8 cellular contexts compared by ENCODE assay signal in genomic region chr16:2016407-2016922, GRCh38. TPM values are rescaled to one million over a fixed set of nuclear protein-coding genes. Genes with fewer than 3 reads are reported as not detected.
DNase-seq lines count a peak whose midpoint lies in the region; ATAC-seq, FAIRE-seq and TF ChIP-seq lines count a peak whose summit lies in the region.

No MANE protein-coding gene starts in this region.

- peak; percentile 49 for TF ChIP-seq CTCF in LNCAP (IDR thresholded peaks at IDR 0.05)
- TF ChIP-seq CTCF in colonic mucosa (IDR thresholded peaks at IDR 0.05) = no peak
- TF ChIP-seq CTCF in osteoblast (IDR thresholded peaks at IDR 0.05; ENCODE audit: extremely low read depth, low read depth, low read length) = peak; percentile 41

- peaks cover 10% of the 10 kb centered on the region for H3K4me1 ChIP-seq in colonic mucosa
- no peaks in the 10 kb centered on the region for H3K4me1 ChIP-seq in osteoblast (ENCODE audit: insufficient read depth, low read length)

- peaks cover 23% of the 10 kb centered on the region for H3K27me3 ChIP-seq in colonic mucosa
- H3K27me3 ChIP-seq in osteoblast (ENCODE audit: insufficient read depth, low read length) = peaks cover 19% of the 10 kb centered on the region

- H3K9me3 ChIP-seq in colonic mucosa (no peaks in the 10 kb centered on the region), osteoblast (ENCODE audit: low read depth, low read length) (no peaks in the 10 kb centered on the region)

- DNase-seq in SKM-1 treated with dmso at 0.1 percent for 144 hours (lab: John Stamatoyannopoulos, UW; ENCODE audit: unreplicated experiment) = peak; percentile 2
- DNase-seq in SKM-1 (lab: John Stamatoyannopoulos, UW; ENCODE audit: unreplicated experiment) = no peak
- DNase-seq in colonic mucosa = no peak
- DNase-seq in osteoblast (ENCODE audit: insufficient read length, low spot score, missing footprints) = no peak
- no peak for DNase-seq in stimulated activated CD4-positive, alpha-beta T cell treated with anti-CD3 and anti-CD28 coated beads, Interleukin-15, amount 100 ng/mL, for 24 hours
- DNase-seq in RCC 7860 (ENCODE audit: low spot score) = no peak

- H3K9ac ChIP-seq in colonic mucosa (ENCODE audit: low read depth in 2 of 2, low read length in 2 of 2) = no peak overlapping the region

- H3K79me2 ChIP-seq in osteoblast (ENCODE audit: insufficient read depth, low read length) = no peaks in the 10 kb centered on the region

- intact Hi-C loops in colonic mucosa (cut with DNase I) = no loop called here

- no peaks in the 10 kb centered on the region for H3K36me3 ChIP-seq in colonic mucosa
- no peaks in the 10 kb centered on the region for H3K36me3 ChIP-seq in osteoblast (ENCODE audit: insufficient read depth, low read length)

- H3K27ac ChIP-seq in colonic mucosa = peak overlapping the region; percentile 72
- no peak overlapping the region for H3K27ac ChIP-seq in osteoblast (ENCODE audit: low read depth, low read length)

- no peaks in the 10 kb centered on the region for H4K20me1 ChIP-seq in osteoblast (ENCODE audit: insufficient read depth, low read length)

- no peak for ATAC-seq in GM18861 (IDR thresholded peaks at IDR 0.05; ENCODE audit: unreplicated experiment)

- no peak overlapping the region for H3K4me2 ChIP-seq in osteoblast (ENCODE audit: insufficient read depth, low read length)

- FAIRE-seq in RCC 7860 (lab: Jason Lieb, UNC) = no peak

- H2AFZ ChIP-seq in osteoblast (ENCODE audit: low read length) = no peak overlapping the region

- H3K4me3 ChIP-seq in colonic mucosa (no peak overlapping the region), osteoblast (ENCODE audit: insufficient read depth, low read length) (no peak overlapping the region)

RNA-seq across cellular contexts. Expression of gene NPW, which starts 3.1 kb away (rescaled TPM):
- total RNA-seq in colonic mucosa (1 to 10 TPM; 3.5 to 3.8 TPM), osteoblast (not detected in 2 replicates)

RNA-seq across cellular contexts. Expression of gene ZNF598, which starts 6.8 kb away (rescaled TPM):
- total RNA-seq in colonic mucosa (10 to 100 TPM; 45.4 to 64.3 TPM), osteoblast (17.7 and 21.0 TPM in 2 replicates)

RNA-seq across cellular contexts. Expression of gene NHERF2, which starts 10.2 kb away (rescaled TPM):
- 10 to 100 TPM; 64.0 to 77.9 TPM for total RNA-seq in colonic mucosa
- total RNA-seq in osteoblast = 26.8 and 33.7 TPM in 2 replicates

RNA-seq across cellular contexts. Expression of gene SYNGR3, which starts 26.7 kb away (rescaled TPM):
- total RNA-seq in colonic mucosa (1 to 10 TPM; 1.5 to 1.9 TPM), osteoblast (under 0.01 and 0.59 TPM in 2 replicates)

RNA-seq across cellular contexts. Expression of gene NTHL1, which starts 31.2 kb away (rescaled TPM):
- 10 to 100 TPM; 30.1 to 96.8 TPM for total RNA-seq in colonic mucosa
- 22.8 and 24.8 TPM in 2 replicates for total RNA-seq in osteoblast
